25 cellular contexts compared by ENCODE assay signal in genomic region chr2:156349605-156350004, GRCh38. TPM values are rescaled to one million over a fixed set of nuclear protein-coding genes. Genes with fewer than 3 reads are reported as not detected.
"Had no signal": no experiment of that assay in that cellular context is flagged by ENCODE, and none has a peak within 500 bp of the region (broad histone marks: within the 10 kb centered on the region; RNA-seq: fewer than 3 reads in every experiment).

No MANE protein-coding gene starts in this region.

- H3K79me2 ChIP-seq: hepatocyte had no signal

- H3K4me1 ChIP-seq: right lobe of liver, transverse colon had no signal

- ATAC-seq: activated naive CD8-positive, alpha-beta T cell treated with anti-CD3 and anti-CD28 coated beads, Interleukin-2, amount 50 U/mL, for 24 hours; gastroesophageal sphincter; left ventricle myocardium superior; naive thymus-derived CD4-positive, alpha-beta T cell; right lobe of liver had no signal

- H3K4me2 ChIP-seq: hepatocyte had no signal

- H3K4me3 Mint-ChIP-seq: activated CD4-positive, alpha-beta memory T cell treated with anti-CD3 and anti-CD28 coated beads for 36 hours; activated CD4-positive, alpha-beta T cell treated with anti-CD3 and anti-CD28 coated beads, Interleukin-2, amount 10 ng/mL, durations not matched to agents 24 days and 14 days; activated naive CD4-positive, alpha-beta T cell treated with anti-CD3 and anti-CD28 coated beads, Interleukin-2, amount 10 ng/mL, durations not matched to agents 7 days and 5 days; activated naive CD8-positive, alpha-beta T cell treated with anti-CD3 and anti-CD28 coated beads, Interleukin-2, amount 50 U/mL, for 24 hours; activated T-cell treated with anti-CD3 and anti-CD28 coated beads, Interleukin-2, amount 50 U/mL, for 24 hours; mesothelial cell of epicardium; naive thymus-derived CD4-positive, alpha-beta T cell had no signal

- FAIRE-seq: endothelial cell of umbilical vein had no signal

- H3K27ac ChIP-seq: gastroesophageal sphincter, hepatocyte, ovary, right lobe of liver had no signal

- DNase-seq: activated CD4-positive, alpha-beta memory T cell treated with anti-CD3 and anti-CD28 coated beads for 36 hours; activated CD4-positive, alpha-beta T cell treated with anti-CD3 and anti-CD28 coated beads, Interleukin-2, amount 10 ng/mL, durations not matched to agents 24 days and 14 days; activated CD4-positive, CD25-positive, alpha-beta regulatory T cell treated with anti-CD3 and anti-CD28 coated beads, Interleukin-2, amount 50 U/mL, for 72 hours; activated CD8-positive, alpha-beta memory T cell treated with anti-CD3 and anti-CD28 coated beads, Interleukin-2, amount 50 U/mL, for 48 hours; activated gamma-delta T cell; activated naive CD4-positive, alpha-beta T cell treated with anti-CD3 and anti-CD28 coated beads, Interleukin-2, amount 10 ng/mL, durations not matched to agents 7 days and 5 days; activated naive CD8-positive, alpha-beta T cell treated with anti-CD3 and anti-CD28 coated beads, Interleukin-2, amount 50 U/mL, for 24 hours; activated T-cell treated with anti-CD3 and anti-CD28 coated beads, Interleukin-2, amount 50 U/mL, for 24 hours; amygdala; central memory CD4-positive, alpha-beta T cell; islet precursor cell; left ventricle myocardium superior; naive thymus-derived CD4-positive, alpha-beta T cell; ovary; right lobe of liver; stimulated activated CD4-positive, alpha-beta T cell treated with anti-CD3 and anti-CD28 coated beads, Interleukin-2, amount 100 ng/mL, for 48 hours; stimulated activated naive CD4-positive, alpha-beta T cell treated with Interleukin-2 at 50 U/mL for 16 hours; T-helper 9 cell; transverse colon had no signal

- H3K27me3 ChIP-seq: gastroesophageal sphincter, hepatocyte, ovary, right lobe of liver, transverse colon had no signal

- H3K36me3 Mint-ChIP-seq: activated CD4-positive, alpha-beta memory T cell treated with anti-CD3 and anti-CD28 coated beads for 36 hours; activated naive CD4-positive, alpha-beta T cell treated with anti-CD3 and anti-CD28 coated beads, Interleukin-2, amount 10 ng/mL, durations not matched to agents 7 days and 5 days; mesothelial cell of epicardium had no signal

- H3K4me3 ChIP-seq: gastroesophageal sphincter, hepatocyte, ovary, right lobe of liver, transverse colon had no signal

- H2AFZ ChIP-seq: hepatocyte had no signal

- H3K4me1 Mint-ChIP-seq: mesothelial cell of epicardium had no signal

- H3K27ac Mint-ChIP-seq: activated CD4-positive, alpha-beta memory T cell treated with anti-CD3 and anti-CD28 coated beads for 36 hours; activated CD4-positive, alpha-beta T cell treated with anti-CD3 and anti-CD28 coated beads, Interleukin-2, amount 10 ng/mL, durations not matched to agents 24 days and 14 days; activated naive CD4-positive, alpha-beta T cell treated with anti-CD3 and anti-CD28 coated beads, Interleukin-2, amount 10 ng/mL, durations not matched to agents 7 days and 5 days; activated naive CD8-positive, alpha-beta T cell treated with anti-CD3 and anti-CD28 coated beads, Interleukin-2, amount 50 U/mL, for 24 hours; activated T-cell treated with anti-CD3 and anti-CD28 coated beads, Interleukin-2, amount 50 U/mL, for 24 hours; mesothelial cell of epicardium; naive thymus-derived CD4-positive, alpha-beta T cell; progenitor cell of endocrine pancreas had no signal

- H3K9me3 Mint-ChIP-seq: activated CD4-positive, alpha-beta memory T cell treated with anti-CD3 and anti-CD28 coated beads for 36 hours; activated CD4-positive, alpha-beta T cell treated with anti-CD3 and anti-CD28 coated beads, Interleukin-2, amount 10 ng/mL, durations not matched to agents 24 days and 14 days; activated naive CD4-positive, alpha-beta T cell treated with anti-CD3 and anti-CD28 coated beads, Interleukin-2, amount 10 ng/mL, durations not matched to agents 7 days and 5 days; activated T-cell treated with anti-CD3 and anti-CD28 coated beads, Interleukin-2, amount 50 U/mL, for 24 hours; mesothelial cell of epicardium had no signal

- H3K9me3 ChIP-seq: gastroesophageal sphincter, ovary, right lobe of liver, transverse colon had no signal

- H3K36me3 ChIP-seq: gastroesophageal sphincter, ovary, right lobe of liver, transverse colon had no signal

- H3K27me3 Mint-ChIP-seq: activated CD4-positive, alpha-beta memory T cell treated with anti-CD3 and anti-CD28 coated beads for 36 hours; activated naive CD4-positive, alpha-beta T cell treated with anti-CD3 and anti-CD28 coated beads, Interleukin-2, amount 10 ng/mL, durations not matched to agents 7 days and 5 days; activated naive CD8-positive, alpha-beta T cell treated with anti-CD3 and anti-CD28 coated beads, Interleukin-2, amount 50 U/mL, for 24 hours; activated T-cell treated with anti-CD3 and anti-CD28 coated beads, Interleukin-2, amount 50 U/mL, for 24 hours; progenitor cell of endocrine pancreas had no signal

RNA-seq across cellular contexts. Expression of gene NR4A2, which starts 17.1 kb away (rescaled TPM):
- total RNA-seq: fibroblast of villous mesenchyme had no signal
